33 cellular contexts compared by ENCODE assay signal in the genomic region with DNA sequence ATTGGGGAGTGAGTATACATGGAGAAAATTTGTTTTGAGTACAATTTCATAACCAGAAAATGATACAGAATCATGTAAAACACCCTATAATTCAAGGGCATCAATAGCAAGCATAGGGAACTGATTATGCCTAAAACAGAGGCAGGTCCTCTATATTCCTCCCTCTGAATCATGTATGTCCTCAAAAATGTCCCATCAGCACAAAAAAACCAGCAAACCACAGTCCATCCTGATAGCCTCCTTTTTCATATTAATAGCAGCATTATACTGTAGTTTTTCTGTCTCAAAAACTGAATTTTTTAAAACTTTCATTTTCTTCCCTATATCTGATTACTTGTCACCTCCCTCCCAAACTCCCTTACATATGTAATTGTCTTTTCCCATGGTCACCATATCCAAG.
"Had no signal": no experiment of that assay in that cellular context is flagged by ENCODE, and none has a peak within 500 bp of the region (broad histone marks: within the 10 kb centered on the region; RNA-seq: fewer than 3 reads in every experiment).

No MANE protein-coding gene starts in this region.

- DNase-seq: activated B cell treated with CpG ODN at 0.5 μM for 24 hours; activated CD4-positive, alpha-beta memory T cell treated with anti-CD3 and anti-CD28 coated beads for 36 hours; activated CD4-positive, alpha-beta T cell treated with anti-CD3 and anti-CD28 coated beads for 4 hours; activated CD4-positive, alpha-beta T cell treated with anti-CD3 and anti-CD28 coated beads, Interleukin-2, amount 10 ng/mL, durations not matched to agents 24 days and 14 days; activated CD4-positive, alpha-beta T cell treated with anti-CD3 and anti-CD28 coated beads, Interleukin-2, amount 50 U/mL, for 1 hour; activated CD4-positive, alpha-beta T cell treated with anti-CD3 and anti-CD28 coated beads, Interleukin-2, amount 50 U/mL, for 4 hours; activated CD4-positive, CD25-positive, alpha-beta regulatory T cell treated with anti-CD3 and anti-CD28 coated beads, Interleukin-2, amount 50 U/mL, for 72 hours; activated CD8-positive, alpha-beta memory T cell treated with anti-CD3 and anti-CD28 coated beads, Interleukin-2, amount 50 U/mL, for 4 hours; activated CD8-positive, alpha-beta T cell treated with anti-CD3 and anti-CD28 coated beads for 36 hours; activated effector memory CD4-positive, alpha-beta T cell treated with anti-CD3 and anti-CD28 coated beads, Interleukin-2, amount 50 U/mL, for 16 hours; activated gamma-delta T cell treated with Interleukin-2 at 50 U/mL for 16 hours; activated naive CD4-positive, alpha-beta T cell; activated naive CD4-positive, alpha-beta T cell treated with anti-CD3 and anti-CD28 coated beads for 36 hours; activated naive CD4-positive, alpha-beta T cell treated with anti-CD3 and anti-CD28 coated beads, Interleukin-2, amount 50 U/mL, for 16 hours; activated naive CD8-positive, alpha-beta T cell treated with anti-CD3 and anti-CD28 coated beads for 36 hours; activated T-cell treated with anti-CD3 and anti-CD28 coated beads for 4 hours; activated T-cell treated with anti-CD3 and anti-CD28 coated beads, Interleukin-2, amount 50 U/mL, for 1 hour; activated T-cell treated with anti-CD3 and anti-CD28 coated beads, Interleukin-2, amount 50 U/mL, for 4 hours; activated T-cell treated with anti-CD3 and anti-CD28 coated beads, Interleukin-2, amount 50 U/mL, for 72 hours; adrenal gland; amniotic stem cell; aorta; body of pancreas; brain microvascular endothelial cell; central memory CD4-positive, alpha-beta T cell; T-helper 2 cell; T-helper 9 cell had no signal

- H3K4me1 ChIP-seq: adrenal gland, body of pancreas, breast epithelium had no signal

- H3K27me3 ChIP-seq: adrenal gland, body of pancreas, brain microvascular endothelial cell, breast epithelium had no signal

- H3K36me3 ChIP-seq: adrenal gland, brain microvascular endothelial cell, breast epithelium had no signal

- H3K4me3 ChIP-seq: adrenal gland, body of pancreas, breast epithelium had no signal

- ATAC-seq: activated CD8-positive, alpha-beta T cell treated with anti-CD3 and anti-CD28 coated beads for 36 hours; activated naive CD4-positive, alpha-beta T cell treated with anti-CD3 and anti-CD28 coated beads, Interleukin-2, amount 50 U/mL, for 72 hours; activated T-cell treated with anti-CD3 and anti-CD28 coated beads, Interleukin-2, amount 50 U/mL, for 4 hours; activated T-cell treated with anti-CD3 and anti-CD28 coated beads, Interleukin-2, amount 50 U/mL, for 72 hours; activated T-helper 17 cell treated with anti-CD3 and anti-CD28 coated beads, Interleukin-2, amount 50 U/mL, for 72 hours; body of pancreas had no signal

- FAIRE-seq: astrocyte, TTC549 had no signal

- H3K9me3 ChIP-seq: adrenal gland, body of pancreas, breast epithelium had no signal

- H3K27ac ChIP-seq: adrenal gland, body of pancreas, brain microvascular endothelial cell, breast epithelium, VCaP had no signal
